ENCODE assay signal across 30 cellular contexts in the genomic region with DNA sequence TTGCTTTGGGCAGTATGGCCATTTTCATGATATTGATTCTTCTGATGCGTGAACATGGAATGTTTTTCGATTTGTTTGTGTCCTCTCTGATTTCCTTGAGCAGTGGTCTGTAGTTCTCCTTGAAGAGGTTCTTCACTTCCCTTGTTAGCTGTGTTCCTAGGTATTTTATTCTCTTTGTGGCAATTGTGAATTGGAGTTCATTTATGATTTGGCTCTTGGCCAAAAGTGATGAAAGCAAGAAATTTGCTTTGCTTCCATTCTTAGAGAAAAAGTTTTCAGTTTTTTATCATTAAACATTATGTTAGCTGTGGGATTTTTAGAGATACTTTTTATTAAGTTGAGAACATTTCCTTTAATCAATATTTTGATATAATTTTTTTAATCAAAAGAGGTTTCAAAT.
"Had no signal": no experiment of that assay in that cellular context is flagged by ENCODE, and none has a peak within 500 bp of the region (broad histone marks: within the 10 kb centered on the region; RNA-seq: fewer than 3 reads in every experiment).

No MANE protein-coding gene starts in this region.

- ATAC-seq: naive thymus-derived CD4-positive, alpha-beta T cell; natural killer cell; psoas muscle; right cardiac atrium; right lobe of liver; stimulated activated memory B cell treated with anti-CD40 and anti-IgM and Interleukin-4, amounts not matched to agents 10 μg/mL and 1 μg/mL and 100 μg/mL, for 72 hours; stimulated activated naive CD8-positive, alpha-beta T cell treated with anti-CD3 and anti-CD28 coated beads, Interleukin-15, amount 100 ng/mL, for 72 hours; stimulated activated naive CD8-positive, alpha-beta T cell treated with anti-CD3 and anti-CD28 coated beads, Interleukin-15, Interleukin-2, amounts not matched to agents 100 U/mL and 50 U/mL, for 24 hours; upper lobe of right lung had no signal

- H3K27me3 Mint-ChIP-seq: naive thymus-derived CD4-positive, alpha-beta T cell; progenitor cell of endocrine pancreas; stimulated activated naive CD8-positive, alpha-beta T cell treated with anti-CD3 and anti-CD28 coated beads, Interleukin-15, amount 100 ng/mL, for 72 hours; type B pancreatic cell had no signal

- H3K27ac ChIP-seq: neural progenitor cell, ovary, psoas muscle, right lobe of liver, sigmoid colon, spleen, suprapubic skin, testis, tibial artery, transverse colon, upper lobe of right lung, uterus had no signal

- H3K27ac Mint-ChIP-seq: naive thymus-derived CD4-positive, alpha-beta T cell; natural killer cell; nephron; neural progenitor cell; progenitor cell of endocrine pancreas; stimulated activated memory B cell treated with anti-CD40 and anti-IgM and Interleukin-4, amounts not matched to agents 10 μg/mL and 1 μg/mL and 100 μg/mL, for 72 hours; stimulated activated naive CD8-positive, alpha-beta T cell treated with anti-CD3 and anti-CD28 coated beads, Interleukin-15, amount 100 ng/mL, for 72 hours; type B pancreatic cell had no signal

- H3K36me3 ChIP-seq: ovary, right lobe of liver, sigmoid colon, spleen, suprapubic skin, tibial artery, transverse colon, upper lobe of right lung, uterus had no signal

- H3K4me3 Mint-ChIP-seq: naive thymus-derived CD4-positive, alpha-beta T cell; natural killer cell; nephron; neural progenitor cell; stimulated activated memory B cell treated with anti-CD40 and anti-IgM and Interleukin-4, amounts not matched to agents 10 μg/mL and 1 μg/mL and 100 μg/mL, for 72 hours; stimulated activated naive CD8-positive, alpha-beta T cell treated with anti-CD3 and anti-CD28 coated beads, Interleukin-15, amount 100 ng/mL, for 72 hours; type B pancreatic cell had no signal

- H3K4me1 Mint-ChIP-seq: naive thymus-derived CD4-positive, alpha-beta T cell; natural killer cell; stimulated activated memory B cell treated with anti-CD40 and anti-IgM and Interleukin-4, amounts not matched to agents 10 μg/mL and 1 μg/mL and 100 μg/mL, for 72 hours; stimulated activated naive CD8-positive, alpha-beta T cell treated with anti-CD3 and anti-CD28 coated beads, Interleukin-15, amount 100 ng/mL, for 72 hours had no signal

- H3K4me3 ChIP-seq: neural progenitor cell, ovary, psoas muscle, right lobe of liver, sigmoid colon, smooth muscle cell, spleen, suprapubic skin, testis, tibial artery, transverse colon, upper lobe of right lung, uterus had no signal

- H3K4me1 ChIP-seq: neural progenitor cell, psoas muscle, right lobe of liver, sigmoid colon, spleen, suprapubic skin, testis, tibial artery, transverse colon, upper lobe of right lung, uterus had no signal

- H3K9me3 ChIP-seq: ovary, psoas muscle, sigmoid colon, suprapubic skin, testis, transverse colon, upper lobe of right lung, uterus had no signal

- DNase-seq: naive thymus-derived CD4-positive, alpha-beta T cell; natural killer cell; occipital lobe; ovary; psoas muscle; right cardiac atrium; right lobe of liver; sigmoid colon; spleen; stimulated activated CD4-positive, alpha-beta T cell treated with anti-CD3 and anti-CD28 coated beads, Interleukin-12 subunit alpha, Interleukin-12 subunit beta, amount 100 ng/mL, for 4 hours; stimulated activated CD4-positive, alpha-beta T cell treated with anti-CD3 and anti-CD28 coated beads, Interleukin-1b, Interleukin-23, amount 100 ng/mL, for 48 hours; stimulated activated CD4-positive, alpha-beta T cell treated with anti-CD3 and anti-CD28 coated beads, Interleukin-4, amount 100 ng/mL, for 1 hour; stimulated activated CD4-positive, alpha-beta T cell treated with anti-CD3 and anti-CD28 coated beads, Interleukin-4, amount 100 ng/mL, for 4 hours; stimulated activated CD8-positive, alpha-beta memory T cell treated with anti-CD3 and anti-CD28 coated beads, Interleukin-4, amount 100 ng/mL, for 48 hours; stimulated activated naive CD4-positive, alpha-beta T cell; stimulated activated naive CD8-positive, alpha-beta T cell treated with anti-CD3 and anti-CD28 coated beads, Interleukin-15, amount 100 ng/mL, for 72 hours; stimulated activated naive CD8-positive, alpha-beta T cell treated with anti-CD3 and anti-CD28 coated beads, Interleukin-15, Interleukin-2, amounts not matched to agents 100 U/mL and 50 U/mL, for 24 hours; substantia nigra; testis; tibial artery; transverse colon; upper lobe of right lung; uterus had no signal

- H3K36me3 Mint-ChIP-seq: naive thymus-derived CD4-positive, alpha-beta T cell; stimulated activated memory B cell treated with anti-CD40 and anti-IgM and Interleukin-4, amounts not matched to agents 10 μg/mL and 1 μg/mL and 100 μg/mL, for 72 hours; type B pancreatic cell had no signal

- H3K27me3 ChIP-seq: neural progenitor cell, ovary, right lobe of liver, sigmoid colon, spleen, suprapubic skin, testis, tibial artery, transverse colon, upper lobe of right lung, uterus had no signal
